ENCODE assay signal across 8 cellular contexts in the genomic region with DNA sequence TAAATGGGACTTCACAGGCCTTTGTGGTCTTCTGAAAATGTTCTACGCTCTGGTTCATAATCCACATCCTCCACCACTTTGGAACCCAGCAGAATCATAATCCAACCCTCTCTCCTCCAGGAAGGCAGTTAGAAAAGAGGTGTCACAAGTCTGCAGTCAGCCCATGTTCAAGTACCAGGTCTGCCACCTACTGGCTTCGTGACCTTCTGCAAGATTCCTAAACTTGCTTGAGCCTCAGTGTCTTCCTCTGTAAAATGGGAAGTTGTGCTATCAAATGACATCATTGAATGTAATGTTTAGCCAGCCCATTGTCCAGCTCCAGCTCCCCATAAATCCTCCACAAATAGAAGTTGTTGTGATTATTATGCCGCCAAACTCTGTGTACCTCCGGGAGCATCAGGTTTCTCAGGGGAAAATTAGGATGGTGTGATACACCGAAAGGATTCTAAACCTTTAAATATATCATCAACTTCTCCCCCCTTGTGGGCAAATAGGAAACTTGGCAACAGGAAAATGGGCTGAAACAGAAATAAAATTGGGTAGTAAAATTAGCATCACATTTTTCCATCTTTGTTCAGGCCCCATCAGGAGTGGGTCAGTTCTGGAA.
DNase-seq lines count a peak whose midpoint lies in the region; ATAC-seq and TF ChIP-seq lines count a peak whose summit lies in the region.

No MANE protein-coding gene starts in this region.

- no peak for TF ChIP-seq POLR2A in vagina (IDR thresholded peaks at IDR 0.05)

- POLR2A ChIA-PET in activated CD8-positive, alpha-beta T cell treated with anti-CD3 and anti-CD28 coated beads, Interleukin-2, amount 10 ng/mL, durations not matched to agents 7 days and 5 days (lab: Charles Lee) = no interaction called here

- no peak overlapping the region for H3K4me3 Mint-ChIP-seq in activated CD8-positive, alpha-beta T cell treated with anti-CD3 and anti-CD28 coated beads, Interleukin-2, amount 10 ng/mL, durations not matched to agents 7 days and 5 days

- no peaks in the 10 kb centered on the region for H3K36me3 Mint-ChIP-seq in activated CD8-positive, alpha-beta T cell treated with anti-CD3 and anti-CD28 coated beads, Interleukin-2, amount 10 ng/mL, durations not matched to agents 7 days and 5 days (ENCODE audit: low read depth)

- no peaks in the 10 kb centered on the region for H3K4me1 ChIP-seq in vagina

- intact Hi-C loops in left colon (cut with DNase I, micrococcal nuclease) (no loop called here), vagina (cut with DNase I) (no loop called here)

- DNase-seq in EL (peak; percentile 43), left colon (peak; percentile 34 to 44), vagina (ENCODE audit: extremely low spot score in 2 of 2) (no peak), medulla oblongata (ENCODE audit: extremely low spot score) (no peak)
- peak; percentile 31 for DNase-seq in Jurkat, Clone E6-1 (ENCODE audit: low read depth, low spot score)
- DNase-seq in activated CD8-positive, alpha-beta T cell treated with anti-CD3 and anti-CD28 coated beads, Interleukin-2, amount 10 ng/mL, durations not matched to agents 7 days and 5 days = peak; percentile 27

- H3K4me1 Mint-ChIP-seq in activated CD8-positive, alpha-beta T cell treated with anti-CD3 and anti-CD28 coated beads, Interleukin-2, amount 10 ng/mL, durations not matched to agents 7 days and 5 days (ENCODE audit: low read depth) = no peaks in the 10 kb centered on the region

- no peaks in the 10 kb centered on the region for H3K27me3 ChIP-seq in vagina

- no peak for ATAC-seq in activated CD8-positive, alpha-beta T cell treated with anti-CD3 and anti-CD28 coated beads, Interleukin-2, amount 10 ng/mL, durations not matched to agents 7 days and 5 days
- ATAC-seq in left colon (peak; percentile 89), GM18873 (IDR thresholded peaks at IDR 0.05; ENCODE audit: low FRiP score, unreplicated experiment) (no peak), GM21381 (IDR thresholded peaks at IDR 0.05; ENCODE audit: unreplicated experiment) (no peak)

- no peak for TF ChIP-seq CTCF in vagina (IDR thresholded peaks at IDR 0.05)

- H3K9me3 ChIP-seq in vagina = no peaks in the 10 kb centered on the region

- no peaks in the 10 kb centered on the region for H3K36me3 ChIP-seq in vagina

- H3K9me3 Mint-ChIP-seq in activated CD8-positive, alpha-beta T cell treated with anti-CD3 and anti-CD28 coated beads, Interleukin-2, amount 10 ng/mL, durations not matched to agents 7 days and 5 days (ENCODE audit: insufficient read depth) = peaks cover 6% of the 10 kb centered on the region

- no peak overlapping the region for H3K27ac ChIP-seq in vagina

- no peaks in the 10 kb centered on the region for H3K27me3 Mint-ChIP-seq in activated CD8-positive, alpha-beta T cell treated with anti-CD3 and anti-CD28 coated beads, Interleukin-2, amount 10 ng/mL, durations not matched to agents 7 days and 5 days (ENCODE audit: low read depth)

- CTCF ChIA-PET in activated CD8-positive, alpha-beta T cell treated with anti-CD3 and anti-CD28 coated beads, Interleukin-2, amount 10 ng/mL, durations not matched to agents 7 days and 5 days (lab: Charles Lee) = interaction anchor here (1.5 kb wide), 1 partner anchor 397 kb away, joined by 5 read pairs; no protein-coding TSS in a partner anchor

- no peak overlapping the region for H3K27ac Mint-ChIP-seq in activated CD8-positive, alpha-beta T cell treated with anti-CD3 and anti-CD28 coated beads, Interleukin-2, amount 10 ng/mL, durations not matched to agents 7 days and 5 days

- H3K4me3 ChIP-seq in Jurkat, Clone E6-1 (ENCODE audit: low read length) = no peak overlapping the region
- H3K4me3 ChIP-seq in vagina = no peak overlapping the region

Comparison
In these comparisons a context has a peak if more than half of its experiments do, and no peak if none do; other contexts are left out.
1. DNase-seq: peak in EL (single experiment), Jurkat, Clone E6-1 (single experiment), activated CD8-positive, alpha-beta T cell treated with anti-CD3 and anti-CD28 coated beads, Interleukin-2, amount 10 ng/mL, durations not matched to agents 7 days and 5 days (single experiment) and left colon (2 of 2); none in vagina (0 of 2) and medulla oblongata (single experiment).